ENCODE assay signal across 2 cellular contexts in genomic region chr11:69238562-69239319, GRCh38.
TF ChIP-seq lines count a peak whose summit lies in the region.

No MANE protein-coding gene starts in this region.

TF ChIP-seq in GM12878, 131 proteins besides CTCF, POLR2A, EP300 and RAD21 (continues in another document):
- TF ChIP-seq CBX3 (IDR thresholded peaks at IDR 0.05; ENCODE audit: borderline replicate concordance, low read depth) = no peak
- TF ChIP-seq HCFC1 (IDR thresholded peaks at IDR 0.05; ENCODE audit: low read length) = no peak
- no peak for TF ChIP-seq IRF3 (IDR thresholded peaks at IDR 0.05)
- no peak for TF ChIP-seq TAF1 (IDR thresholded peaks at IDR 0.05; ENCODE audit: borderline replicate concordance, low read depth, low read length)
- peak; percentile 37; the same call in 1 of the 2 replicates for TF ChIP-seq MEF2A (IDR thresholded peaks at IDR 0.05; ENCODE audit: insufficient read depth, low read depth, low read length)
- no peak for TF ChIP-seq ZNF274 (IDR thresholded peaks at IDR 0.05; ENCODE audit: insufficient read depth, insufficient read length)
- TF ChIP-seq MYC (IDR thresholded peaks at IDR 0.05; ENCODE audit: insufficient read depth, insufficient read length, insufficient replicate concordance, low read length, severe bottlenecking) = no peak
- TF ChIP-seq CBX5 (IDR thresholded peaks at IDR 0.05; ENCODE audit: low read depth) = no peak
- peak; percentile 47 for TF ChIP-seq ATF2 (IDR thresholded peaks at IDR 0.05; ENCODE audit: low read length)
- no peak for TF ChIP-seq BMI1 (IDR thresholded peaks at IDR 0.05; ENCODE audit: borderline replicate concordance)
- TF ChIP-seq DPF2 (IDR thresholded peaks at IDR 0.05) = no peak
- TF ChIP-seq WRNIP1 (IDR thresholded peaks at IDR 0.05; ENCODE audit: borderline replicate concordance, low read depth, low read length) = no peak
- TF ChIP-seq NR2C2 (IDR thresholded peaks at IDR 0.05; ENCODE audit: borderline replicate concordance, control insufficient read depth, insufficient read length, low read depth) = no peak
- TF ChIP-seq MTA2 (IDR thresholded peaks at IDR 0.05; ENCODE audit: low read depth) = peak; percentile 35; the same call in 1 of the 2 replicates
- TF ChIP-seq GABPA (IDR thresholded peaks at IDR 0.05; ENCODE audit: low read depth) = no peak
- TF ChIP-seq RUNX3 (IDR thresholded peaks at IDR 0.05; ENCODE audit: low read length) = peak; percentile 82
- TF ChIP-seq MTA3 (IDR thresholded peaks at IDR 0.05; ENCODE audit: borderline replicate concordance, low read length) = no peak
- peak; percentile 78 for TF ChIP-seq ZNF384 (IDR thresholded peaks at IDR 0.05; ENCODE audit: borderline replicate concordance, low read depth, low read length)
- TF ChIP-seq TCF7 (IDR thresholded peaks at IDR 0.05; ENCODE audit: borderline replicate concordance) = peak; percentile 80
- TF ChIP-seq RCOR1 (conservative IDR thresholded peaks at IDR 0.05; ENCODE audit: low read depth, low read length) = no peak
- TF ChIP-seq IRF4 (IDR thresholded peaks at IDR 0.05; ENCODE audit: low read depth, low read length) = 0 out of 2 replicates have a peak, but pooled peaks have one; percentile 3
- no peak for TF ChIP-seq ZNF207 (IDR thresholded peaks at IDR 0.05; ENCODE audit: borderline replicate concordance)
- TF ChIP-seq EZH2 (IDR thresholded peaks at IDR 0.05; ENCODE audit: borderline replicate concordance, control insufficient read depth, low read depth, low read length) = no peak
- no peak for TF ChIP-seq ZNF217 (IDR thresholded peaks at IDR 0.05)
- TF ChIP-seq SKIL (IDR thresholded peaks at IDR 0.05; ENCODE audit: low read depth, poor library complexity, severe bottlenecking) = no peak
- no peak for TF ChIP-seq JUNB (IDR thresholded peaks at IDR 0.05)
- TF ChIP-seq RB1 (IDR thresholded peaks at IDR 0.05; ENCODE audit: borderline replicate concordance) = no peak
- peak; percentile 59; the same call in 1 of the 2 replicates for TF ChIP-seq IKZF1 (conservative IDR thresholded peaks at IDR 0.05)
- TF ChIP-seq SP1 (IDR thresholded peaks at IDR 0.05; ENCODE audit: low read depth, low read length) = no peak
- TF ChIP-seq IKZF2 (IDR thresholded peaks at IDR 0.05) = peak; percentile 44 to 62
- TF ChIP-seq USF2 (IDR thresholded peaks at IDR 0.05; ENCODE audit: borderline replicate concordance, low read depth, low read length) = no peak
- TF ChIP-seq POU2F2 (IDR thresholded peaks at IDR 0.05; ENCODE audit: borderline replicate concordance, low read depth, low read length) = peak; percentile 72; the same call in 2 of the 3 replicates
- peak; percentile 60; the same call in 1 of the 2 replicates for TF ChIP-seq NFIC (IDR thresholded peaks at IDR 0.05; ENCODE audit: low read depth, low read length)
- TF ChIP-seq BHLHE40 (IDR thresholded peaks at IDR 0.05; ENCODE audit: borderline replicate concordance in 1 of 2, low read depth in 2 of 2, low read length in 1 of 2) = no peak
- 0 out of 2 replicates have a peak, but pooled peaks have one; percentile 41 for TF ChIP-seq YY1 (IDR thresholded peaks at IDR 0.05; ENCODE audit: low read depth, low read length)
- TF ChIP-seq HDGF (IDR thresholded peaks at IDR 0.05) = no peak
- 0 out of 2 replicates have a peak, but pooled peaks have one; percentile 30 for TF ChIP-seq CBFB (IDR thresholded peaks at IDR 0.05; ENCODE audit: low read depth)

TF ChIP-seq in WTC11, 78 proteins besides CTCF, POLR2A, EP300 and RAD21 (continued from another document):
- TF ChIP-seq ELF4 (CRISPR knock-in tag; IDR thresholded peaks at IDR 0.05; ENCODE audit: low read depth) (no peak), CDX4 (CRISPR knock-in tag; IDR thresholded peaks at IDR 0.05; ENCODE audit: borderline replicate concordance) (no peak), TEAD4 (CRISPR knock-in tag; IDR thresholded peaks at IDR 0.05) (no peak), GTF2I (CRISPR knock-in tag; conservative IDR thresholded peaks at IDR 0.05) (no peak), KAT7 (CRISPR knock-in tag; IDR thresholded peaks at IDR 0.05; ENCODE audit: borderline replicate concordance) (no peak), USF2 (CRISPR knock-in tag; IDR thresholded peaks at IDR 0.05) (no peak), CREB1 (CRISPR knock-in tag; IDR thresholded peaks at IDR 0.05) (no peak), ARID4B (CRISPR knock-in tag; IDR thresholded peaks at IDR 0.05; ENCODE audit: borderline replicate concordance) (no peak), MAX (CRISPR knock-in tag; IDR thresholded peaks at IDR 0.05) (no peak), ZBTB43 (CRISPR knock-in tag; IDR thresholded peaks at IDR 0.05) (no peak), TP53 (CRISPR knock-in tag; IDR thresholded peaks at IDR 0.05) (no peak), ZNF138 (CRISPR knock-in tag; conservative IDR thresholded peaks at IDR 0.05) (no peak), MXD4 (CRISPR knock-in tag; IDR thresholded peaks at IDR 0.05; ENCODE audit: borderline replicate concordance) (no peak)
